1 cellular context compared by ENCODE assay signal in genomic region chr3:197949767-197950660, GRCh38.
TF ChIP-seq lines count a peak whose summit lies in the region.

TSS of gene RPL35A (plus strand) at chr3:197950190. CDS start at chr3:197950968, 778 bp downstream.

TF ChIP-seq in HepG2, 621 proteins besides CTCF, POLR2A, EP300 and RAD21 (continued from another document and continues in another):
- TF ChIP-seq ZFP36 (IDR thresholded peaks at IDR 0.05; ENCODE audit: borderline replicate concordance, low read depth, low read length, partially characterized antibody) (no peak), ZFP37 (CRISPR knock-in tag; IDR thresholded peaks at IDR 0.05; ENCODE audit: borderline replicate concordance) (peak; percentile 51; the same call in 1 of the 2 replicates), MAF1 (CRISPR knock-in tag; IDR thresholded peaks at IDR 0.05; ENCODE audit: borderline replicate concordance) (no peak), DNMT3B (CRISPR knock-in tag; conservative IDR thresholded peaks at IDR 0.05) (0 out of 2 replicates have a peak, but pooled peaks have one; percentile 5), ZNF570 (CRISPR knock-in tag; IDR thresholded peaks at IDR 0.05; ENCODE audit: borderline replicate concordance) (peak; percentile 45; the same call in 1 of the 2 replicates), TBP (CRISPR knock-in tag; IDR thresholded peaks at IDR 0.05) (no peak), CENPX (CRISPR knock-in tag; IDR thresholded peaks at IDR 0.05) (no peak), ATF7 (IDR thresholded peaks at IDR 0.05) (no peak), ATF7 (CRISPR knock-in tag; IDR thresholded peaks at IDR 0.05) (no peak), FOXO1 (CRISPR knock-in tag; IDR thresholded peaks at IDR 0.05) (no peak), GPN1 (CRISPR knock-in tag; IDR thresholded peaks at IDR 0.05; ENCODE audit: borderline replicate concordance) (no peak), ZNF576 (CRISPR knock-in tag; IDR thresholded peaks at IDR 0.05) (0 out of 2 replicates have a peak, but pooled peaks have one; percentile 25), THAP11 (CRISPR knock-in tag; IDR thresholded peaks at IDR 0.05) (peak; percentile 91), NPAS2 (CRISPR knock-in tag; IDR thresholded peaks at IDR 0.05; ENCODE audit: borderline replicate concordance) (no peak), ZNF724P (CRISPR knock-in tag; IDR thresholded peaks at IDR 0.05; ENCODE audit: borderline replicate concordance) (no peak), ZNF878 (CRISPR knock-in tag; IDR thresholded peaks at IDR 0.05) (0 out of 2 replicates have a peak, but pooled peaks have one; percentile 28), ERF (CRISPR knock-in tag; IDR thresholded peaks at IDR 0.05) (peak; percentile 87), ZNF569 (CRISPR knock-in tag; IDR thresholded peaks at IDR 0.05; ENCODE audit: borderline replicate concordance) (no peak), LBX2 (CRISPR knock-in tag; IDR thresholded peaks at IDR 0.05; ENCODE audit: borderline replicate concordance) (no peak), HNRNPLL (IDR thresholded peaks at IDR 0.05; ENCODE audit: low read depth, low read length, poor library complexity, severe bottlenecking) (no peak), MAFK (conservative IDR thresholded peaks at IDR 0.05 in 1 of 2, IDR thresholded peaks at IDR 0.05 in 1 of 2; ENCODE audit: low read length in 2 of 2) (no peak), MEF2D (CRISPR knock-in tag; IDR thresholded peaks at IDR 0.05) (peak; percentile 74; the same call in 1 of the 2 replicates), ZBTB1 (CRISPR knock-in tag; IDR thresholded peaks at IDR 0.05; ENCODE audit: borderline replicate concordance) (no peak), ZNF30 (CRISPR knock-in tag; IDR thresholded peaks at IDR 0.05) (no peak), ZBTB7A (CRISPR knock-in tag; IDR thresholded peaks at IDR 0.05) (peak; percentile 61; the same call in 1 of the 2 replicates), NCOR1 (IDR thresholded peaks at IDR 0.05; ENCODE audit: borderline replicate concordance, low read length) (no peak; the same call in 1 of the 2 replicates), TAF1 (CRISPR knock-in tag; IDR thresholded peaks at IDR 0.05) (peak; percentile 96), FOXP1 (IDR thresholded peaks at IDR 0.05) (no peak), FOXP1 (CRISPR knock-in tag; IDR thresholded peaks at IDR 0.05) (no peak), ZFP36L2 (CRISPR knock-in tag; IDR thresholded peaks at IDR 0.05) (no peak), ATF7-NPFF (CRISPR knock-in tag; IDR thresholded peaks at IDR 0.05; ENCODE audit: low read depth) (no peak), ZBTB49 (CRISPR knock-in tag; IDR thresholded peaks at IDR 0.05; ENCODE audit: borderline replicate concordance) (0 out of 2 replicates have a peak, but pooled peaks have one; percentile 58), SNAPC5 (CRISPR knock-in tag; IDR thresholded peaks at IDR 0.05; ENCODE audit: borderline replicate concordance) (no peak), POGK (CRISPR knock-in tag; conservative IDR thresholded peaks at IDR 0.05) (peak; percentile 10; the same call in 1 of the 2 replicates), ZNF780A (CRISPR knock-in tag; IDR thresholded peaks at IDR 0.05) (no peak), ZNF547 (CRISPR knock-in tag; IDR thresholded peaks at IDR 0.05) (peak; percentile 74; the same call in 1 of the 2 replicates), ZNF10 (CRISPR knock-in tag; IDR thresholded peaks at IDR 0.05; ENCODE audit: borderline replicate concordance, low read depth) (no peak), HINFP (CRISPR knock-in tag; IDR thresholded peaks at IDR 0.05; ENCODE audit: low read depth) (peak; percentile 45), FOSL1 (CRISPR knock-in tag; IDR thresholded peaks at IDR 0.05; ENCODE audit: borderline replicate concordance) (no peak), ZNF44 (CRISPR knock-in tag; IDR thresholded peaks at IDR 0.05) (0 out of 2 replicates have a peak, but pooled peaks have one; percentile 67), ZFP62 (CRISPR knock-in tag; IDR thresholded peaks at IDR 0.05) (no peak), RBM22 (optimal IDR thresholded peaks at IDR 0.05; ENCODE audit: low read length) (no peak), HOXD1 (CRISPR knock-in tag; IDR thresholded peaks at IDR 0.05) (no peak), ZNF441 (CRISPR knock-in tag; IDR thresholded peaks at IDR 0.05; ENCODE audit: borderline replicate concordance) (0 out of 2 replicates have a peak, but pooled peaks have one; percentile 37), SSRP1 (CRISPR knock-in tag; IDR thresholded peaks at IDR 0.05) (no peak), ZBTB3 (CRISPR knock-in tag; IDR thresholded peaks at IDR 0.05; ENCODE audit: borderline replicate concordance, low read depth) (no peak; the same call in 1 of the 2 replicates), ZNF512B (CRISPR knock-in tag; IDR thresholded peaks at IDR 0.05; ENCODE audit: borderline replicate concordance) (no peak), ZNF225 (CRISPR knock-in tag; IDR thresholded peaks at IDR 0.05) (peak; percentile 34; the same call in 1 of the 2 replicates), ZNF512 (CRISPR knock-in tag; IDR thresholded peaks at IDR 0.05) (no peak), NCOA2 (CRISPR knock-in tag; IDR thresholded peaks at IDR 0.05) (peak; percentile 29), TARDBP (CRISPR knock-in tag; IDR thresholded peaks at IDR 0.05) (no peak), HCFC1 (IDR thresholded peaks at IDR 0.05; ENCODE audit: low read depth, low read length) (peak; percentile 57; the same call in 1 of the 2 replicates), ZNF691 (CRISPR knock-in tag; IDR thresholded peaks at IDR 0.05; ENCODE audit: borderline replicate concordance, low read depth) (peak; percentile 46; the same call in 1 of the 2 replicates), KDM5B (CRISPR knock-in tag; IDR thresholded peaks at IDR 0.05; ENCODE audit: borderline replicate concordance) (peak; percentile 86; the same call in 1 of the 2 replicates), ZBTB20 (CRISPR knock-in tag; IDR thresholded peaks at IDR 0.05; ENCODE audit: borderline replicate concordance, low read depth) (no peak; the same call in 1 of the 2 replicates), ZNF460 (CRISPR knock-in tag; IDR thresholded peaks at IDR 0.05; ENCODE audit: borderline replicate concordance) (no peak; the same call in 1 of the 2 replicates), DPF2 (CRISPR knock-in tag; IDR thresholded peaks at IDR 0.05; ENCODE audit: borderline replicate concordance, low read depth) (no peak), PAWR (CRISPR knock-in tag; IDR thresholded peaks at IDR 0.05; ENCODE audit: borderline replicate concordance) (0 out of 2 replicates have a peak, but pooled peaks have one; percentile 19), BCL3 (CRISPR knock-in tag; IDR thresholded peaks at IDR 0.05) (no peak; the same call in 1 of the 2 replicates), ZNF891 (CRISPR knock-in tag; IDR thresholded peaks at IDR 0.05) (no peak), ZNF629 (CRISPR knock-in tag; conservative IDR thresholded peaks at IDR 0.05) (no peak), ZNF790 (CRISPR knock-in tag; IDR thresholded peaks at IDR 0.05; ENCODE audit: borderline replicate concordance) (no peak; the same call in 1 of the 2 replicates), ZNF557 (CRISPR knock-in tag; IDR thresholded peaks at IDR 0.05) (no peak), ZNF619 (CRISPR knock-in tag; IDR thresholded peaks at IDR 0.05) (no peak), ZNF121 (CRISPR knock-in tag; IDR thresholded peaks at IDR 0.05) (no peak)
